In the genomic region with DNA sequence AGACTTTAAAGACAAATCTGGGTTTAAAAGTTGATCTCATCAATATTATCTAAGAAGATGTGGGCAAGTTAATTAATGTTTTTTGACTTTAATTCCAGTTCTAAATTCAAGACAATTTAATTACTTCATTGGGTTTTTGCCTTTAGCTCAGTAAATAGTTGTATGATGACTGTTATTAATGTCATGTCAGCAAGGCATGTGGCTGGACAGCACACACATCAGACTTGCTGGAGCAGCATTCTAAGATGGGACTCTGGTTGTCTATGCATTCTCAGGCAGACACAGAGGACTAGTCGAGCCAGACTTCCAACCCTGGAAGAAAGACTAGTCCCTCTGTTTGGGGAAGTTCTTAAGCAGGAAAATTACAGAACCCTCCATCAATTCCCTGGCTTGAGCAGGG, we compare ENCODE assay signal across 1 cellular context.
TF ChIP-seq lines count a peak whose summit lies in the region.

No MANE protein-coding gene starts in this region.

TF ChIP-seq in H1, 55 proteins besides CTCF, POLR2A, EP300 and RAD21 (continued from another document):
- TF ChIP-seq, protein P1, sequence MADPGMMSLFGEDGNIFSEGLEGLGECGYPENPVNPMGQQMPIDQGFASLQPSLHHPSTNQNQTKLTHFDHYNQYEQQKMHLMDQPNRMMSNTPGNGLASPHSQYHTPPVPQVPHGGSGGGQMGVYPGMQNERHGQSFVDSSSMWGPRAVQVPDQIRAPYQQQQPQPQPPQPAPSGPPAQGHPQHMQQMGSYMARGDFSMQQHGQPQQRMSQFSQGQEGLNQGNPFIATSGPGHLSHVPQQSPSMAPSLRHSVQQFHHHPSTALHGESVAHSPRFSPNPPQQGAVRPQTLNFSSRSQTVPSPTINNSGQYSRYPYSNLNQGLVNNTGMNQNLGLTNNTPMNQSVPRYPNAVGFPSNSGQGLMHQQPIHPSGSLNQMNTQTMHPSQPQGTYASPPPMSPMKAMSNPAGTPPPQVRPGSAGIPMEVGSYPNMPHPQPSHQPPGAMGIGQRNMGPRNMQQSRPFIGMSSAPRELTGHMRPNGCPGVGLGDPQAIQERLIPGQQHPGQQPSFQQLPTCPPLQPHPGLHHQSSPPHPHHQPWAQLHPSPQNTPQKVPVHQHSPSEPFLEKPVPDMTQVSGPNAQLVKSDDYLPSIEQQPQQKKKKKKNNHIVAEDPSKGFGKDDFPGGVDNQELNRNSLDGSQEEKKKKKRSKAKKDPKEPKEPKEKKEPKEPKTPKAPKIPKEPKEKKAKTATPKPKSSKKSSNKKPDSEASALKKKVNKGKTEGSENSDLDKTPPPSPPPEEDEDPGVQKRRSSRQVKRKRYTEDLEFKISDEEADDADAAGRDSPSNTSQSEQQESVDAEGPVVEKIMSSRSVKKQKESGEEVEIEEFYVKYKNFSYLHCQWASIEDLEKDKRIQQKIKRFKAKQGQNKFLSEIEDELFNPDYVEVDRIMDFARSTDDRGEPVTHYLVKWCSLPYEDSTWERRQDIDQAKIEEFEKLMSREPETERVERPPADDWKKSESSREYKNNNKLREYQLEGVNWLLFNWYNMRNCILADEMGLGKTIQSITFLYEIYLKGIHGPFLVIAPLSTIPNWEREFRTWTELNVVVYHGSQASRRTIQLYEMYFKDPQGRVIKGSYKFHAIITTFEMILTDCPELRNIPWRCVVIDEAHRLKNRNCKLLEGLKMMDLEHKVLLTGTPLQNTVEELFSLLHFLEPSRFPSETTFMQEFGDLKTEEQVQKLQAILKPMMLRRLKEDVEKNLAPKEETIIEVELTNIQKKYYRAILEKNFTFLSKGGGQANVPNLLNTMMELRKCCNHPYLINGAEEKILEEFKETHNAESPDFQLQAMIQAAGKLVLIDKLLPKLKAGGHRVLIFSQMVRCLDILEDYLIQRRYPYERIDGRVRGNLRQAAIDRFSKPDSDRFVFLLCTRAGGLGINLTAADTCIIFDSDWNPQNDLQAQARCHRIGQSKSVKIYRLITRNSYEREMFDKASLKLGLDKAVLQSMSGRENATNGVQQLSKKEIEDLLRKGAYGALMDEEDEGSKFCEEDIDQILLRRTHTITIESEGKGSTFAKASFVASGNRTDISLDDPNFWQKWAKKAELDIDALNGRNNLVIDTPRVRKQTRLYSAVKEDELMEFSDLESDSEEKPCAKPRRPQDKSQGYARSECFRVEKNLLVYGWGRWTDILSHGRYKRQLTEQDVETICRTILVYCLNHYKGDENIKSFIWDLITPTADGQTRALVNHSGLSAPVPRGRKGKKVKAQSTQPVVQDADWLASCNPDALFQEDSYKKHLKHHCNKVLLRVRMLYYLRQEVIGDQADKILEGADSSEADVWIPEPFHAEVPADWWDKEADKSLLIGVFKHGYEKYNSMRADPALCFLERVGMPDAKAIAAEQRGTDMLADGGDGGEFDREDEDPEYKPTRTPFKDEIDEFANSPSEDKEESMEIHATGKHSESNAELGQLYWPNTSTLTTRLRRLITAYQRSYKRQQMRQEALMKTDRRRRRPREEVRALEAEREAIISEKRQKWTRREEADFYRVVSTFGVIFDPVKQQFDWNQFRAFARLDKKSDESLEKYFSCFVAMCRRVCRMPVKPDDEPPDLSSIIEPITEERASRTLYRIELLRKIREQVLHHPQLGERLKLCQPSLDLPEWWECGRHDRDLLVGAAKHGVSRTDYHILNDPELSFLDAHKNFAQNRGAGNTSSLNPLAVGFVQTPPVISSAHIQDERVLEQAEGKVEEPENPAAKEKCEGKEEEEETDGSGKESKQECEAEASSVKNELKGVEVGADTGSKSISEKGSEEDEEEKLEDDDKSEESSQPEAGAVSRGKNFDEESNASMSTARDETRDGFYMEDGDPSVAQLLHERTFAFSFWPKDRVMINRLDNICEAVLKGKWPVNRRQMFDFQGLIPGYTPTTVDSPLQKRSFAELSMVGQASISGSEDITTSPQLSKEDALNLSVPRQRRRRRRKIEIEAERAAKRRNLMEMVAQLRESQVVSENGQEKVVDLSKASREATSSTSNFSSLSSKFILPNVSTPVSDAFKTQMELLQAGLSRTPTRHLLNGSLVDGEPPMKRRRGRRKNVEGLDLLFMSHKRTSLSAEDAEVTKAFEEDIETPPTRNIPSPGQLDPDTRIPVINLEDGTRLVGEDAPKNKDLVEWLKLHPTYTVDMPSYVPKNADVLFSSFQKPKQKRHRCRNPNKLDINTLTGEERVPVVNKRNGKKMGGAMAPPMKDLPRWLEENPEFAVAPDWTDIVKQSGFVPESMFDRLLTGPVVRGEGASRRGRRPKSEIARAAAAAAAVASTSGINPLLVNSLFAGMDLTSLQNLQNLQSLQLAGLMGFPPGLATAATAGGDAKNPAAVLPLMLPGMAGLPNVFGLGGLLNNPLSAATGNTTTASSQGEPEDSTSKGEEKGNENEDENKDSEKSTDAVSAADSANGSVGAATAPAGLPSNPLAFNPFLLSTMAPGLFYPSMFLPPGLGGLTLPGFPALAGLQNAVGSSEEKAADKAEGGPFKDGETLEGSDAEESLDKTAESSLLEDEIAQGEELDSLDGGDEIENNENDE (IDR thresholded peaks at IDR 0.05; ENCODE audit: insufficient replicate concordance, low read length): no peak
- TF ChIP-seq BACH1 (IDR thresholded peaks at IDR 0.05; ENCODE audit: low read length): no peak
TF ChIP-seq in H1: peak in this region for 0.
